In the genomic region with DNA sequence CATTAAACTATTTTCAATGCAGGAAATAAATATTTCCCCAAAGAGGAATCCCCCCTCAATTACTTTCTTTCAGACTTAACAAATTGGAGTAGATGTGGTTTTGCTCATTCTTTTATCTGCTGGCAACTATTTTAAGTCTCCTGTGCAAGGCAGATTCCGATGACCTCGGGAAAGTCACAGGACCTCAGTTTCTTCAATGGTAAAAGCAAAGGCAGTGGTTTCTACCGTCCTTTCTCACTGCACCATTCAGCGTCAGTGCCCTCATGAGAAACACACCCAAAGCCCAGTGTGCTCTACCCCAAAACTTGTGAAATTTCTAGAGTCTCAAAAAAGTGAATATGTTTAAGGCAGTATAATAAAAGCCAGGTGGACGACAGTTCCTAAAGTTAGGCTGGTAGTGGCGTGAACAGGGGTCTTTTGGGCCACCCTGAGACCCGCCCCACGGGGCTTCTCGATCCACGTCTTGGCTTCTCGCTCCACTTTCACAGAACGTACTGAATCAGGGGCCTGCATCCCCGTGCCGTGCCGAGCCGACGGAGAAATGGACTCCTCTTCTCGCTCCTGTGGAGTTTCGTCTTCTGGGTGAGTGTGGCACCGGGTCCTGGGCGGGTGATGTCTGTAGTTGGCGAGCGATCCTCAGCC, we compare ENCODE assay signal across 8 cellular contexts. TPM values are rescaled to one million over a fixed set of nuclear protein-coding genes. Genes with fewer than 3 reads are reported as not detected.
A peak's percentile ranks its signal among the peaks of the same experiment; 100 is the strongest.
DNase-seq lines count a peak whose midpoint lies in the region; ATAC-seq and TF ChIP-seq lines count a peak whose summit lies in the region.

No MANE protein-coding gene starts in this region.

- H3K27ac Mint-ChIP-seq in WTC11, result peak overlapping the region; percentile 99
- H3K27ac Mint-ChIP-seq in natural killer cell treated with Interleukin-12 subunit alpha and Interleukin-12 subunit beta and Interleukin-15 and Interleukin-18, amount 100 ng/mL, for 72 hours, result peak overlapping the region; percentile 71 to 73

- POLR2A ChIA-PET in WTC11 (lab: Charles Lee), result interaction anchor here (0.9 to 2.1 kb wide), 5 partner anchors 10 to 655 kb away, joined by 3 to 11 read pairs (median 5); a partner anchor contains a TSS

- peaks cover 36% of the 10 kb centered on the region for H3K4me1 Mint-ChIP-seq in WTC11
- peaks cover 24 to 34% of the 10 kb centered on the region in 2 donors for H3K4me1 Mint-ChIP-seq in natural killer cell treated with Interleukin-12 subunit alpha and Interleukin-12 subunit beta and Interleukin-15 and Interleukin-18, amount 100 ng/mL, for 72 hours (ENCODE audit: low read depth in 2 of 2)

- peak; percentile 24 for ATAC-seq in HG03457 (IDR thresholded peaks at IDR 0.05; ENCODE audit: unreplicated experiment)
- peak; percentile 7 for ATAC-seq in WTC11
- ATAC-seq in natural killer cell treated with Interleukin-12 subunit alpha and Interleukin-12 subunit beta and Interleukin-15 and Interleukin-18, amount 100 ng/mL, for 72 hours, result peak in 1 of 2 donors; percentile 18
- ATAC-seq in GM18498 (IDR thresholded peaks at IDR 0.05; ENCODE audit: unreplicated experiment), result no peak

- H3K27me3 Mint-ChIP-seq in WTC11 (ENCODE audit: low read depth), result no peaks in the 10 kb centered on the region
- H3K27me3 Mint-ChIP-seq in natural killer cell treated with Interleukin-12 subunit alpha and Interleukin-12 subunit beta and Interleukin-15 and Interleukin-18, amount 100 ng/mL, for 72 hours, result peaks cover 3 to 6% of the 10 kb centered on the region in 2 donors

- no peaks in the 10 kb centered on the region for H3K9me3 Mint-ChIP-seq in WTC11
- no peaks in the 10 kb centered on the region for H3K9me3 Mint-ChIP-seq in natural killer cell treated with Interleukin-12 subunit alpha and Interleukin-12 subunit beta and Interleukin-15 and Interleukin-18, amount 100 ng/mL, for 72 hours

- in situ Hi-C loops in ACHN (cut with HindIII; ENCODE audit: low pct_ligation_motif_present, low pct_unique_long_range_greater_than_20kb, low sequenced_read_pairs) (no loop called here), GM13976 (cut with MboI; ENCODE audit: low sequenced_read_pairs, unreplicated experiment) (loop anchor here (10.0 kb wide), 1 partner anchor 179 kb away; no protein-coding TSS in a partner anchor)

- TF ChIP-seq CTCF in GM13976 (IDR thresholded peaks at IDR 0.05; ENCODE audit: borderline replicate concordance, control extremely low read depth, extremely low read depth, insufficient read depth, missing control alignments) (no peak), WTC11 (IDR thresholded peaks at IDR 0.05) (no peak), foreskin fibroblast (IDR thresholded peaks at IDR 0.05; ENCODE audit: low read depth, low read length) (no peak)

- peak overlapping the region; percentile 89 to 92 for H3K4me3 ChIP-seq in foreskin fibroblast (ENCODE audit: low read depth in 1 of 2, low read length in 2 of 2)

- CTCF ChIA-PET in WTC11 (lab: Charles Lee), result interaction anchor here (0.7 to 1.3 kb wide), 3 partner anchors 176 to 820 kb away, joined by 4 to 7 read pairs (median 6); no protein-coding TSS in a partner anchor

- DNase-seq in ACHN (peak; percentile 35), GM13976 (ENCODE audit: low spot score) (peak; percentile 10), WTC11 (ENCODE audit: low spot score) (peak; percentile 37), foreskin fibroblast (peak; percentile 6 to 47), occipital lobe (lab: John Stamatoyannopoulos, UW) (no peak)
- peak; percentile 60 for DNase-seq in natural killer cell treated with Interleukin-12 subunit alpha and Interleukin-12 subunit beta and Interleukin-15 and Interleukin-18, amount 100 ng/mL, for 72 hours (ENCODE audit: low spot score)

- peak overlapping the region; percentile 99 for H3K4me3 Mint-ChIP-seq in WTC11
- H3K4me3 Mint-ChIP-seq in natural killer cell treated with Interleukin-12 subunit alpha and Interleukin-12 subunit beta and Interleukin-15 and Interleukin-18, amount 100 ng/mL, for 72 hours, result peak overlapping the region; percentile 96

- H3K36me3 Mint-ChIP-seq in WTC11, result no peaks in the 10 kb centered on the region
- H3K36me3 Mint-ChIP-seq in natural killer cell treated with Interleukin-12 subunit alpha and Interleukin-12 subunit beta and Interleukin-15 and Interleukin-18, amount 100 ng/mL, for 72 hours, result no peaks in the 10 kb centered on the region

TF ChIP-seq in WTC11, 78 proteins besides CTCF, POLR2A, EP300 and RAD21:
- TF ChIP-seq, protein P1, sequence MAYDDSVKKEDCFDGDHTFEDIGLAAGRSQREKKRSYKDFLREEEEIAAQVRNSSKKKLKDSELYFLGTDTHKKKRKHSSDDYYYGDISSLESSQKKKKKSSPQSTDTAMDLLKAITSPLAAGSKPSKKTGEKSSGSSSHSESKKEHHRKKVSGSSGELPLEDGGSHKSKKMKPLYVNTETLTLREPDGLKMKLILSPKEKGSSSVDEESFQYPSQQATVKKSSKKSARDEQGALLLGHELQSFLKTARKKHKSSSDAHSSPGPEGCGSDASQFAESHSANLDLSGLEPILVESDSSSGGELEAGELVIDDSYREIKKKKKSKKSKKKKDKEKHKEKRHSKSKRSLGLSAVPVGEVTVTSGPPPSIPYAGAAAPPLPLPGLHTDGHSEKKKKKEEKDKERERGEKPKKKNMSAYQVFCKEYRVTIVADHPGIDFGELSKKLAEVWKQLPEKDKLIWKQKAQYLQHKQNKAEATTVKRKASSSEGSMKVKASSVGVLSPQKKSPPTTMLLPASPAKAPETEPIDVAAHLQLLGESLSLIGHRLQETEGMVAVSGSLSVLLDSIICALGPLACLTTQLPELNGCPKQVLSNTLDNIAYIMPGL (CRISPR knock-in tag; IDR thresholded peaks at IDR 0.05), result peak; percentile 43; the same call in 1 of the 2 replicates
- TF ChIP-seq MYBL2 (CRISPR knock-in tag; IDR thresholded peaks at IDR 0.05), result no peak
TF ChIP-seq in WTC11: peak in this region for 1.

RNA-seq across cellular contexts. Expression of a gene that starts 1.3 kb away (rescaled TPM):
- 55.9 to 66.9 TPM (median 60.9 TPM) in 3 replicates for total RNA-seq in WTC11 (2021)
- total RNA-seq in natural killer cell treated with Interleukin-12 subunit alpha and Interleukin-12 subunit beta and Interleukin-15 and Interleukin-18, amount 100 ng/mL, for 72 hours, result 10 to 100 TPM; 25.9 to 26.9 TPM
- 453 TPM for total RNA-seq in occipital lobe
